ENCODE assay signal across 10 cellular contexts in the genomic region with DNA sequence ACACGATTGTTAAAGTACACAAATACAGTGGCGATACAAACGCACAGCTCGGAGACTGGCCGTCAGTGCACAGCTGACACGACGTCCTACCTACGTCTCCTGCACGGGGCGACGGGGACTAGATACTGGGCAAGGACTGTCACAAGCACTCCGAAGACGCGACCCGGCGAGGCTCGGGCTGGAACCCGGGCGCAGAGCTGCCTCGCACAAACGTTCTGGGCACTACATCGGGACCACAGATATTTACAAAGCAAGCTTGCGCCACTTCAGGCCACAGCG. TPM values are rescaled to one million over a fixed set of nuclear protein-coding genes. Genes with fewer than 3 reads are reported as not detected.
DNase-seq lines count a peak whose midpoint lies in the region; TF ChIP-seq lines count a peak whose summit lies in the region.
"Had no signal": no experiment of that assay in that cellular context is flagged by ENCODE, and none has a peak within 500 bp of the region (broad histone marks: within the 10 kb centered on the region; RNA-seq: fewer than 3 reads in every experiment).

No MANE protein-coding gene starts in this region.

- DNase-seq in Peyer's patch: no peak
- peak; percentile 38 for DNase-seq in fibroblast of villous mesenchyme (ENCODE audit: low read depth)
- DNase-seq in kidney tubule cell (ENCODE audit: low spot score): no peak
- DNase-seq in middle frontal gyrus (ENCODE audit: extremely low spot score, low spot score): no peak
- DNase-seq in NCI-H446 (lab: John Stamatoyannopoulos, UW): no peak
- no peak for DNase-seq in amniotic stem cell (lab: John Stamatoyannopoulos, UW)
- DNase-seq: DMS153, NCI-H524 treated with DMSO at 0.1 percent for 48 hours had no signal

- H3K27ac ChIP-seq in BLaER1: no peak overlapping the region
- H3K27ac ChIP-seq in Peyer's patch: peak overlapping the region in 3 of 4 donors; percentile 61 to 79 (median 74)
- H3K27ac ChIP-seq in rectal smooth muscle tissue (ENCODE audit: low read depth, low read length): peak overlapping the region; percentile 91

- peaks cover 100% of the 10 kb centered on the region for H4K20me1 ChIP-seq in BLaER1

- no peak overlapping the region for H3K4me3 ChIP-seq in BLaER1
- H3K4me3 ChIP-seq in Peyer's patch: no peak overlapping the region
- H3K4me3 ChIP-seq in fibroblast of villous mesenchyme (ENCODE audit: low read depth, low read length): no peak overlapping the region
- no peak overlapping the region for H3K4me3 ChIP-seq in rectal smooth muscle tissue (ENCODE audit: low read length)

- TF ChIP-seq CTCF in Peyer's patch (IDR thresholded peaks at IDR 0.05) (no peak), fibroblast of villous mesenchyme (IDR thresholded peaks at IDR 0.05; ENCODE audit: insufficient read depth, low read depth, low read length) (no peak)

- no peak overlapping the region for H3K9ac ChIP-seq in BLaER1
- no peak overlapping the region for H3K9ac ChIP-seq in rectal smooth muscle tissue (ENCODE audit: low read length)

- H3K27me3 ChIP-seq in BLaER1 (no peaks in the 10 kb centered on the region), Peyer's patch (no peaks in the 10 kb centered on the region), rectal smooth muscle tissue (ENCODE audit: control insufficient read depth, insufficient read depth, low read length) (no peaks in the 10 kb centered on the region)

- peak overlapping the region; percentile 39; the same call in 1 of the 2 replicates for H3K4me2 ChIP-seq in BLaER1

- H3K9me3 ChIP-seq in BLaER1: no peaks in the 10 kb centered on the region
- H3K9me3 ChIP-seq in Peyer's patch: no peaks in the 10 kb centered on the region

- no peak for TF ChIP-seq POLR2A in Peyer's patch (IDR thresholded peaks at IDR 0.05)

- H3K36me3 ChIP-seq in BLaER1 (peaks cover 84% of the 10 kb centered on the region), Peyer's patch (peaks cover 0 to 70% (median 0%) of the 10 kb centered on the region in 3 donors), rectal smooth muscle tissue (ENCODE audit: control insufficient read depth, insufficient read depth, low read length) (peaks cover 31% of the 10 kb centered on the region)

- peaks cover 87% of the 10 kb centered on the region for H3K4me1 ChIP-seq in BLaER1
- H3K4me1 ChIP-seq in Peyer's patch: peaks cover 3 to 92% (median 31%) of the 10 kb centered on the region in 4 donors
- peaks cover 69% of the 10 kb centered on the region for H3K4me1 ChIP-seq in rectal smooth muscle tissue (ENCODE audit: control insufficient read depth, insufficient read depth, low read length)

RNA-seq across cellular contexts. Expression of gene SLC16A3, which starts 13.8 kb away (rescaled TPM):
- total RNA-seq in Peyer's patch: 10 to 100 TPM; 18.9 to 55.0 (median 35.3) TPM
- 131 and 174 TPM in 2 replicates for total RNA-seq in fibroblast of villous mesenchyme

RNA-seq across cellular contexts. Expression of gene CCDC57, which starts 30.0 kb away (rescaled TPM):
- total RNA-seq in Peyer's patch (100 to 1,000 TPM in 2 of 4 donors, 10 to 100 TPM in 2; 28.2 to 144 (median 79.8) TPM), fibroblast of villous mesenchyme (19.9 and 20.6 TPM in 2 replicates)

RNA-seq across cellular contexts. Expression of gene CSNK1D, which starts 30.9 kb away (rescaled TPM):
- total RNA-seq in Peyer's patch: 100 to 1,000 TPM; 148 to 232 (median 215) TPM
- total RNA-seq in fibroblast of villous mesenchyme: 49.3 and 57.0 TPM in 2 replicates
